In the genomic region with DNA sequence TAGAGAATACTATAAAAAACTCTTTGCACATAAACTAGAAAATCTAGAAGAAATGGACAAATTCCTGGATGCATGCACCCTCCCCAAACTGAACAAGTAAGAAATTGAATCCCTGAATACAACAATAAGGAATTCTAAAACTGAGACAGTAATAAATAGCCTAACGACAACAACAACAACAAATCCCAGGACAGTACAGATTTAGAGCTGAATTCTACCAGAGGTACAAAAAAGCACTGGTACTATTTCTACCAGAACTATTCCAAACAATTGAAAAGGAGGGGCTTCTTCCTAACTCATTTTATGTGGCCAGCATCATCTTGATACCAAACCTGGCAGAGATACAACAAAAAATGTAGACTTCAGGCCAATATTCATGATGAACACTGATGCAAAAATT, we compare ENCODE assay signal across 30 cellular contexts.
DNase-seq lines count a peak whose midpoint lies in the region; ATAC-seq, FAIRE-seq and TF ChIP-seq lines count a peak whose summit lies in the region.
"Had no signal": no experiment of that assay in that cellular context is flagged by ENCODE, and none has a peak within 500 bp of the region (broad histone marks: within the 10 kb centered on the region; RNA-seq: fewer than 3 reads in every experiment).

No MANE protein-coding gene starts in this region.

- no peak overlapping the region for H3K14ac ChIP-seq in H1 (ENCODE audit: insufficient read length)

- H3K4me3 ChIP-seq in DND-41 (ENCODE audit: low read depth in 1 of 2, low read length in 2 of 2) (no peak overlapping the region), H1 (ENCODE audit: extremely low read depth in 1 of 4, insufficient read depth in 2 of 4, low read depth in 3 of 4, low read length in 4 of 4) (no peak overlapping the region)
- H3K4me3 ChIP-seq: A549; BLaER1; BLaER1 treated with 17β-estradiol and CSF1 and Interleukin-3, amounts not matched to agents 10 nM and 100 nM had no signal

- CTCF ChIA-PET in H1 (lab: Charles Lee; ENCODE audit: partially characterized antibody) = no interaction called here

- H2BK5ac ChIP-seq in H1 (ENCODE audit: low read depth, low read length) = no peak overlapping the region

- no peak for FAIRE-seq in H1 (lab: Jason Lieb, UNC)
- FAIRE-seq: A204.1, A549, D721Med had no signal

- H3K27me3 ChIP-seq in DND-41 (ENCODE audit: insufficient read depth, low read length, poor library complexity) (no peaks in the 10 kb centered on the region), H1 (replicated peaks in 1 of 4; ENCODE audit: control insufficient read depth in 3 of 4, extremely low read depth in 1 of 4, insufficient read depth in 3 of 4, low read length in 3 of 4) (no peaks in the 10 kb centered on the region; a peak in 1 of 7 replicates)
- H3K27me3 ChIP-seq: BE2C; BLaER1; BLaER1 treated with 17β-estradiol and CSF1 and Interleukin-3, amounts not matched to agents 10 nM and 100 nM had no signal

- no peak for DNase-seq in DND-41
- DNase-seq in H1 (ENCODE audit: low read depth in 1 of 2, low spot score in 2 of 2) = no peak
- no peak for DNase-seq in AG20443 (ENCODE audit: low spot score)
- no peak for DNase-seq in SHP77 treated with DMSO at 0.1 percent for 48 hours (lab: John Stamatoyannopoulos, UW)
- DNase-seq: 8988T; ACHN; AML-193; BE2C; C1 segment of cervical spinal cord; Caco-2; Calu3; CD4-positive, alpha-beta memory T cell; CD4-positive, alpha-beta T cell; CD4-positive, CD25-positive, alpha-beta regulatory T cell; CD8-positive, alpha-beta memory T cell; CD8-positive, alpha-beta T cell; COR-L47; DMS 273 treated with DMSO at 0.1 percent for 48 hours; DMS153; DMS53; DMS79; DMS79 treated with DMSO at 0.1 percent for 48 hours; EL had no signal

- H2AFZ ChIP-seq in DND-41 (ENCODE audit: low read depth, low read length) (no peak overlapping the region), H1 (ENCODE audit: low read length) (no peak overlapping the region)

- H4K20me1 ChIP-seq in DND-41 (ENCODE audit: insufficient read depth, low read length) (no peaks in the 10 kb centered on the region), H1 (replicated peaks in 1 of 2; ENCODE audit: control insufficient read depth in 1 of 2, insufficient read depth in 2 of 2, low read length in 2 of 2) (no peaks in the 10 kb centered on the region)
- H4K20me1 ChIP-seq: BLaER1; BLaER1 treated with 17β-estradiol and CSF1 and Interleukin-3, amounts not matched to agents 10 nM and 100 nM had no signal

- no peak overlapping the region for H3K56ac ChIP-seq in H1 (replicated peaks; ENCODE audit: insufficient read length, low read depth, low read length)

- H2BK20ac ChIP-seq in H1 (ENCODE audit: low read length) = no peak overlapping the region

- no peak overlapping the region for H3K18ac ChIP-seq in H1 (ENCODE audit: extremely low read depth, low read length)

- TF ChIP-seq CTCF in DND-41 (IDR thresholded peaks at IDR 0.05; ENCODE audit: borderline replicate concordance, extremely low read depth, low read length, poor library complexity, severe bottlenecking) (no peak), H1 (IDR thresholded peaks at IDR 0.05; ENCODE audit: control extremely low read depth in 1 of 3, insufficient read depth in 1 of 3, low read depth in 1 of 3, low read length in 3 of 3) (no peak)

- H3K9ac ChIP-seq in DND-41 (ENCODE audit: low read depth, low read length) (no peak overlapping the region), H1 (replicated peaks in 1 of 4; ENCODE audit: extremely low read depth in 1 of 4, low read depth in 3 of 4, low read length in 3 of 4) (no peak overlapping the region)
- H3K9ac ChIP-seq: BLaER1; BLaER1 treated with 17β-estradiol and CSF1 and Interleukin-3, amounts not matched to agents 10 nM and 100 nM had no signal

- no peaks in the 10 kb centered on the region for H3K79me1 ChIP-seq in H1 (ENCODE audit: low read depth, low read length)

- H4K91ac ChIP-seq in H1 (replicated peaks; ENCODE audit: insufficient read length, low read length) = no peak overlapping the region

- TF ChIP-seq POLR2A in H1 (IDR thresholded peaks at IDR 0.05; ENCODE audit: control extremely low read depth in 1 of 2, low read depth in 2 of 2, low read length in 2 of 2) = peak; percentile 39 to 65; a peak in 2 of 3 replicates

- H3K27ac ChIP-seq in DND-41 (ENCODE audit: low read length) (no peak overlapping the region), H1 (ENCODE audit: low read depth, low read length) (no peak overlapping the region)
- H3K27ac ChIP-seq: 22Rv1; A549; BLaER1; BLaER1 treated with 17β-estradiol and CSF1 and Interleukin-3, amounts not matched to agents 10 nM and 100 nM; C4-2B had no signal

- no peak overlapping the region for H3K4ac ChIP-seq in H1 (replicated peaks; ENCODE audit: insufficient read length, low read depth, low read length)

- H3K4me1 ChIP-seq in DND-41 (ENCODE audit: insufficient read depth, low read length) (peaks cover 41% of the 10 kb centered on the region), H1 (replicated peaks in 1 of 4; ENCODE audit: control insufficient read depth in 3 of 4, insufficient read depth in 4 of 4, low read length in 3 of 4) (no peaks in the 10 kb centered on the region)
- H3K4me1 ChIP-seq: A549; BE2C; BLaER1; BLaER1 treated with 17β-estradiol and CSF1 and Interleukin-3, amounts not matched to agents 10 nM and 100 nM; Caco-2 had no signal

- H3K36me3 ChIP-seq in DND-41 (ENCODE audit: insufficient read depth, low read length) (no peaks in the 10 kb centered on the region), H1 (ENCODE audit: control insufficient read depth in 2 of 4, insufficient read depth in 4 of 4, low read length in 3 of 4) (peaks cover 2 to 42% (median 18%) of the 10 kb centered on the region in 4 experiments; a peak in 6 of 8 replicates)
- H3K36me3 ChIP-seq: BE2C; BLaER1; BLaER1 treated with 17β-estradiol and CSF1 and Interleukin-3, amounts not matched to agents 10 nM and 100 nM had no signal

- TF ChIP-seq RAD21 in H1 (IDR thresholded peaks at IDR 0.05 in 1 of 2, conservative IDR thresholded peaks at IDR 0.05 in 1 of 2; ENCODE audit: low read depth in 2 of 2, low read length in 2 of 2) = no peak

- H2BK12ac ChIP-seq in H1 (ENCODE audit: low read depth, low read length) = no peak overlapping the region

- no peak overlapping the region for H4K5ac ChIP-seq in H1 (ENCODE audit: insufficient read length, low read depth, low read length)

- H2BK120ac ChIP-seq in H1 (replicated peaks; ENCODE audit: low read depth, low read length) = no peak overlapping the region

- no peak for ATAC-seq in DND-41 (ENCODE audit: insufficient read depth, low read depth)
- ATAC-seq: A549; CD8-positive, alpha-beta T cell had no signal

- H3K23ac ChIP-seq in H1 (ENCODE audit: insufficient read length) = no peak overlapping the region

- no peaks in the 10 kb centered on the region for H3K23me2 ChIP-seq in H1 (ENCODE audit: low read depth, low read length)

- no peak overlapping the region for H4K8ac ChIP-seq in H1 (ENCODE audit: extremely low read depth, insufficient read depth, low read length)

- H3K4me2 ChIP-seq in DND-41 (ENCODE audit: insufficient read depth, low read length) = peak overlapping the region; percentile 10; the same call in 1 of the 2 replicates
- H3K4me2 ChIP-seq in H1 (ENCODE audit: insufficient read depth in 1 of 2, low read depth in 2 of 2, low read length in 2 of 2) = no peak overlapping the region
- H3K4me2 ChIP-seq: A549; BLaER1; BLaER1 treated with 17β-estradiol and CSF1 and Interleukin-3, amounts not matched to agents 10 nM and 100 nM had no signal

- H3K79me2 ChIP-seq in DND-41 (ENCODE audit: insufficient read depth, low read length) (no peaks in the 10 kb centered on the region), H1 (ENCODE audit: control insufficient read depth in 1 of 2, insufficient read depth in 2 of 2, low read length in 2 of 2) (no peaks in the 10 kb centered on the region)

- H2AK5ac ChIP-seq in H1 (ENCODE audit: low read depth, low read length) = no peak overlapping the region

- POLR2A ChIA-PET in H1 (lab: Charles Lee; ENCODE audit: partially characterized antibody) = interaction anchor here (0.9 to 4.1 kb wide), 5 partner anchors 8 to 24 kb away, joined by 4 to 17 read pairs (median 5); no protein-coding TSS in a partner anchor

- WGBS in H1 (ENCODE audit: extremely low coverage in 1 of 2, insufficient coverage in 1 of 2, insufficient read length in 1 of 2, insufficient replicate concordance in 2 of 2, low coverage in 1 of 2, low lambda C conversion rate in 2 of 2, missing lambda C conversion rate in 1 of 2), 2 experiments = 100% methylated on average over 1 of the region's 1 CpG; no CpG with 5 or more reads in 1 of the 2 experiments

- no peak for TF ChIP-seq EP300 in H1 (IDR thresholded peaks at IDR 0.05; ENCODE audit: borderline replicate concordance in 1 of 2, low read depth in 2 of 2, low read length in 2 of 2)

- no peaks in the 10 kb centered on the region for H3K9me3 ChIP-seq in DND-41 (ENCODE audit: insufficient read depth, low read length, severe bottlenecking)
- peaks cover 46 to 71% of the 10 kb centered on the region in 2 experiments for H3K9me3 ChIP-seq in H1 (ENCODE audit: insufficient read depth in 2 of 2, low read depth in 1 of 2, low read length in 1 of 2)
- H3K9me3 ChIP-seq: A549, BE2C, Caco-2 had no signal

- H2BK15ac ChIP-seq in H1 (ENCODE audit: low read length) = no peak overlapping the region

TF ChIP-seq in H1, 55 proteins besides CTCF, POLR2A, EP300 and RAD21:
- no peak for TF ChIP-seq YY1 (IDR thresholded peaks at IDR 0.05; ENCODE audit: low read depth, low read length)
- peak; percentile 90 for TF ChIP-seq GTF2F1 (IDR thresholded peaks at IDR 0.05; ENCODE audit: borderline replicate concordance, low read depth, low read length)
